Comparison of ENCODE assay signal across 8 cellular contexts in genomic region chr2:55010149-55010591, GRCh38. TPM values are rescaled to one million over a fixed set of nuclear protein-coding genes. Genes with fewer than 3 reads are reported as not detected.
DNase-seq lines count a peak whose midpoint lies in the region; ATAC-seq and TF ChIP-seq lines count a peak whose summit lies in the region.

No MANE protein-coding gene starts in this region.

- H3K9me3 ChIP-seq in ascending aorta (no peaks in the 10 kb centered on the region), smooth muscle cell (replicated peaks; ENCODE audit: low read depth) (no peaks in the 10 kb centered on the region)

- peaks cover 100% of the 10 kb centered on the region for H4K20me1 ChIP-seq in smooth muscle cell (ENCODE audit: low read depth)

- intact Hi-C loops in ascending aorta (cut with DNase I) = loop anchor here (10.0 kb wide), 1 partner anchor 105 kb away; no protein-coding TSS in a partner anchor

- no peak overlapping the region for H3K27ac Mint-ChIP-seq in endothelial cell (ENCODE audit: unreplicated experiment)

- H3K27ac ChIP-seq in ascending aorta = peak overlapping the region in 1 of 2 donors; percentile 37
- H3K27ac ChIP-seq in smooth muscle cell (ENCODE audit: low read depth) = peak overlapping the region; percentile 76

- H3K4me1 Mint-ChIP-seq in endothelial cell (ENCODE audit: unreplicated experiment) = peaks cover 54% of the 10 kb centered on the region

- DNase-seq in C1 segment of cervical spinal cord (lab: John Stamatoyannopoulos, UW) (peak in 8 of 14 donors; percentile 15 to 85 (median 32)), GM19238 (ENCODE audit: insufficient read length, low spot score) (peak; percentile 26), RPMI8226 (peak; percentile 78), ascending aorta (ENCODE audit: low spot score in 2 of 2) (peak in 1 of 2 donors; percentile 35), inferior parietal cortex (ENCODE audit: extremely low spot score) (peak; percentile 77), smooth muscle cell (lab: John Stamatoyannopoulos, UW; ENCODE audit: unreplicated experiment) (no peak), endothelial cell (ENCODE audit: low spot score) (no peak)

- WGBS in smooth muscle cell (ENCODE audit: low lambda C conversion rate) = 41% methylated on average over 5 of the region's 5 CpGs

- no peaks in the 10 kb centered on the region for H3K36me3 Mint-ChIP-seq in endothelial cell (ENCODE audit: low read depth, unreplicated experiment)

- H3K4me1 ChIP-seq in ascending aorta (peaks cover 2 to 78% of the 10 kb centered on the region in 2 donors), smooth muscle cell (ENCODE audit: low read depth) (peaks cover 66% of the 10 kb centered on the region)

- peak overlapping the region; percentile 70 for H3K4me2 ChIP-seq in smooth muscle cell

- H3K9ac ChIP-seq in smooth muscle cell (ENCODE audit: low read depth) = peak overlapping the region; percentile 10

- peak; percentile 92 for ATAC-seq in HG03175 (IDR thresholded peaks at IDR 0.05; ENCODE audit: unreplicated experiment)

- peaks cover 100% of the 10 kb centered on the region for H3K79me2 ChIP-seq in smooth muscle cell (ENCODE audit: low read depth)

- H3K36me3 ChIP-seq in ascending aorta (no peaks in the 10 kb centered on the region), smooth muscle cell (ENCODE audit: low read depth) (no peaks in the 10 kb centered on the region)

- H3K27me3 ChIP-seq in ascending aorta = no peaks in the 10 kb centered on the region
- no peaks in the 10 kb centered on the region for H3K27me3 ChIP-seq in smooth muscle cell (ENCODE audit: low read depth)

- H3K9me3 Mint-ChIP-seq in endothelial cell (ENCODE audit: unreplicated experiment) = no peaks in the 10 kb centered on the region

- no peak for TF ChIP-seq CTCF in ascending aorta (IDR thresholded peaks at IDR 0.05)
- TF ChIP-seq CTCF in smooth muscle cell (IDR thresholded peaks at IDR 0.05; ENCODE audit: borderline replicate concordance, insufficient read depth, poor library complexity, severe bottlenecking) = no peak
- TF ChIP-seq CTCF in endothelial cell (IDR thresholded peaks at IDR 0.05; ENCODE audit: unreplicated experiment) = no peak

- H2AFZ ChIP-seq in smooth muscle cell (ENCODE audit: low read depth) = no peak overlapping the region

- peaks cover 7% of the 10 kb centered on the region for H3F3A ChIP-seq in smooth muscle cell (ENCODE audit: low read depth)

- H3K27me3 Mint-ChIP-seq in endothelial cell (ENCODE audit: unreplicated experiment) = peaks cover 3% of the 10 kb centered on the region

- H3K4me3 ChIP-seq in ascending aorta (peak overlapping the region; percentile 30 to 36), smooth muscle cell (peak overlapping the region; percentile 38)

- H3K4me3 Mint-ChIP-seq in endothelial cell (ENCODE audit: unreplicated experiment) = no peak overlapping the region

RNA-seq across cellular contexts. Expression of gene RTN4, which starts 40.1 kb away (rescaled TPM):
- 296 TPM for total RNA-seq in ascending aorta
- total RNA-seq in smooth muscle cell = 246 and 295 TPM in 2 replicates
- 335 and 371 TPM in 2 replicates for polyA plus RNA-seq in smooth muscle cell
- 264 TPM for total RNA-seq in endothelial cell (ENCODE audit: unreplicated experiment)

Comparison
In these comparisons a context has a peak if more than half of its experiments do, and no peak if none do; other contexts are left out.
1. DNase-seq: peak in C1 segment of cervical spinal cord (8 of 14), GM19238 (single experiment), RPMI8226 (single experiment) and inferior parietal cortex (single experiment); none in smooth muscle cell (single experiment) and endothelial cell (single experiment).